8 cellular contexts compared by ENCODE assay signal in the genomic region with DNA sequence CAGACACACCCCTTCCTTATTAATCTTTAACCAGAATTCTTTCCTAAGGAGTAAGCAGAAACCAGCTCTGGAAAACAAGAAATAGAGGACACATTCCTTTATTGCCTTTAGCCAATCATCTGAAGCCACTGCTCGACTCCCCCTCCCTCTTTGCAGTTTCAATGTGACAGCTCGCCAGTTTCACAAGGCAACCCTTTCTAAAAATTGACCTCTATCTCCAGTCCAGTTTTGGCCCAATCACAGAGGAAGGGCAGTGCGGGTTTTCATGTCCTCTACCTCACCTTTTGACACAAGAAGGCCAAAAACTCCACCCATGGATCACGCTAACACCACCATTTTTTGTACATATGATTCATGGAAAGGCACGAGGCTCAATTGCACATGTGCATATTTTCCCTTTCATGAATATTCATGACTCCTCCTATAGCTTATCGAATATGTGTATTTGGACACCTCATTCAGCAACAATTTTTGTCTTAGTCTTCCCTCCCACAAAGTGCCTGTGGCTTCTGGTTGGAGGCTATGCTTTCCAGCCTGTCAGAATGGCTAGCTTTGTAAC. TPM values are rescaled to one million over a fixed set of nuclear protein-coding genes. Genes with fewer than 3 reads are reported as not detected.
A peak's percentile ranks its signal among the peaks of the same experiment; 100 is the strongest.
DNase-seq lines count a peak whose midpoint lies in the region; ATAC-seq and TF ChIP-seq lines count a peak whose summit lies in the region.

No MANE protein-coding gene starts in this region.

- no peak for TF ChIP-seq CTCF in fibroblast of villous mesenchyme (IDR thresholded peaks at IDR 0.05; ENCODE audit: insufficient read depth, low read depth, low read length)

- intact Hi-C loops in sciatic nerve (cut with DNase I), result no loop called here

- peak; percentile 30 for ATAC-seq in GM21423 (IDR thresholded peaks at IDR 0.05; ENCODE audit: unreplicated experiment)
- ATAC-seq in sciatic nerve, result peak; percentile 65
- ATAC-seq in GM18858 (IDR thresholded peaks at IDR 0.05; ENCODE audit: unreplicated experiment), result no peak

- H3K4me3 ChIP-seq in fibroblast of villous mesenchyme (ENCODE audit: low read depth, low read length), result peak overlapping the region; percentile 13

- DNase-seq in RKO (ENCODE audit: low spot score) (peak; percentile 26), fibroblast of villous mesenchyme (ENCODE audit: low read depth) (peak; percentile 96), sciatic nerve (ENCODE audit: low spot score) (no peak), NCI-H2196 treated with DMSO at 0.1 percent for 48 hours (lab: John Stamatoyannopoulos, UW; ENCODE audit: unreplicated experiment) (no peak), OCI-M2 (lab: John Stamatoyannopoulos, UW; ENCODE audit: unreplicated experiment) (no peak)
- DNase-seq in stimulated activated CD4-positive, alpha-beta T cell treated with anti-CD3 and anti-CD28 coated beads, Interleukin-2, amount 100 ng/mL, for 24 hours, result no peak

RNA-seq across cellular contexts. Expression of gene IFIT3, which starts 24.3 kb away (rescaled TPM):
- total RNA-seq in fibroblast of villous mesenchyme, result 61.8 and 90.2 TPM in 2 replicates
- total RNA-seq in sciatic nerve, result 25.5 TPM

RNA-seq across cellular contexts. Expression of gene IFIT1B, which starts 25.7 kb away (rescaled TPM):
- total RNA-seq in fibroblast of villous mesenchyme, result under 0.01 TPM in 1 of 2 replicates, not detected in the other
- total RNA-seq in sciatic nerve, result 6.3 TPM

RNA-seq across cellular contexts. Expression of gene IFIT1, which starts 40.3 kb away (rescaled TPM):
- 32.9 and 70.8 TPM in 2 replicates for total RNA-seq in fibroblast of villous mesenchyme
- total RNA-seq in sciatic nerve, result 21.0 TPM

RNA-seq across cellular contexts. Expression of gene IFIT2, which starts 50.3 kb away (rescaled TPM):
- 10.3 and 22.9 TPM in 2 replicates for total RNA-seq in fibroblast of villous mesenchyme
- total RNA-seq in sciatic nerve, result 19.9 TPM

Comparison
In these comparisons a context has a peak if more than half of its experiments do, and no peak if none do; other contexts are left out.
1. DNase-seq: peak in RKO (single experiment) and fibroblast of villous mesenchyme (single experiment); none in sciatic nerve (single experiment), stimulated activated CD4-positive, alpha-beta T cell treated with anti-CD3 and anti-CD28 coated beads, Interleukin-2, amount 100 ng/mL, for 24 hours (0 of 2), NCI-H2196 treated with DMSO at 0.1 percent for 48 hours (single experiment) and OCI-M2 (single experiment).